Comparison of ENCODE assay signal across 9 cellular contexts in genomic region chr12:68373836-68374314, GRCh38. TPM values are rescaled to one million over a fixed set of nuclear protein-coding genes. Genes with fewer than 3 reads are reported as not detected.
DNase-seq lines count a peak whose midpoint lies in the region; ATAC-seq and TF ChIP-seq lines count a peak whose summit lies in the region.
"Had no signal": no experiment of that assay in that cellular context is flagged by ENCODE, and none has a peak within 500 bp of the region (broad histone marks: within the 10 kb centered on the region; RNA-seq: fewer than 3 reads in every experiment).

No MANE protein-coding gene starts in this region.

- H3K14ac ChIP-seq in trophoblast cell (ENCODE audit: low read length), result no peak overlapping the region

- H2AFZ ChIP-seq in trophoblast cell (ENCODE audit: insufficient read depth, low read length, poor library complexity), result no peak overlapping the region

- intact Hi-C loops in psoas muscle (cut with DNase I), result loop anchor here in 1 of 2 donors (10.0 kb wide), 1 partner anchor 241 kb away; the partner anchor contains the start of gene RAP1B

- H2AK5ac ChIP-seq in trophoblast cell (ENCODE audit: low read length), result no peak overlapping the region

- no peak overlapping the region for H3K23ac ChIP-seq in trophoblast cell (ENCODE audit: low read length)

- H3K9ac ChIP-seq in trophoblast cell (ENCODE audit: low read length), result no peak overlapping the region

- no peak overlapping the region for H3K4ac ChIP-seq in trophoblast cell (ENCODE audit: low read depth, low read length)

- H3K18ac ChIP-seq in trophoblast cell (ENCODE audit: low read length), result no peak overlapping the region

- H3K79me2 ChIP-seq in trophoblast cell (ENCODE audit: control insufficient read depth, insufficient read depth, low read length, poor library complexity), result no peaks in the 10 kb centered on the region

- DNase-seq in SIG-M5 treated with dmso at 0.1 percent for 504 hours (lab: John Stamatoyannopoulos, UW; ENCODE audit: unreplicated experiment), result peak; percentile 56
- DNase-seq in psoas muscle, result no peak
- DNase-seq in trophoblast cell, result no peak
- no peak for DNase-seq in cerebellar nuclear complex (lab: John Stamatoyannopoulos, UW)
- no peak for DNase-seq in NCI-H187 (lab: John Stamatoyannopoulos, UW)
- DNase-seq in NCI-H1105 treated with DMSO at 0.1 percent for 48 hours (lab: John Stamatoyannopoulos, UW), result no peak

- H3K4me2 ChIP-seq in trophoblast cell (ENCODE audit: low read length), result no peak overlapping the region

- H4K8ac ChIP-seq in trophoblast cell (ENCODE audit: low read depth, low read length), result no peak overlapping the region

- no peak overlapping the region for H2BK5ac ChIP-seq in trophoblast cell (ENCODE audit: low read depth, low read length, poor library complexity)

- no peaks in the 10 kb centered on the region for H3K36me3 ChIP-seq in psoas muscle (ENCODE audit: insufficient read depth in 1 of 2, low read depth in 1 of 2)
- H3K36me3 ChIP-seq in trophoblast cell (ENCODE audit: control insufficient read depth in 1 of 2, insufficient read depth in 2 of 2, low read length in 2 of 2), result no peaks in the 10 kb centered on the region

- WGBS in psoas muscle, 3 donors, result 37 to 66% (median 48%) methylated on average over 4 of the region's 4 CpGs
- WGBS in trophoblast cell (ENCODE audit: extremely low coverage, insufficient coverage, insufficient read length), result no CpG with 5 or more reads among the region's 4 CpGs

- H3K27ac ChIP-seq in psoas muscle (peak overlapping the region; percentile 68), trophoblast cell (ENCODE audit: low read depth, low read length) (no peak overlapping the region)

- H3K27me3 ChIP-seq in psoas muscle (ENCODE audit: insufficient read depth in 3 of 3, low read length in 2 of 3) (no peaks in the 10 kb centered on the region), trophoblast cell (ENCODE audit: insufficient read depth, low read length) (no peaks in the 10 kb centered on the region)

- no peak overlapping the region for H2BK12ac ChIP-seq in trophoblast cell (ENCODE audit: low read length)

- no peak for TF ChIP-seq CTCF in psoas muscle (IDR thresholded peaks at IDR 0.05)

- ATAC-seq in GM18873 (IDR thresholded peaks at IDR 0.05; ENCODE audit: low FRiP score, unreplicated experiment), result peak; percentile 18
- peak; percentile 38 for ATAC-seq in HG02884 (IDR thresholded peaks at IDR 0.05; ENCODE audit: unreplicated experiment)
- ATAC-seq in psoas muscle, result peak; percentile 24 to 38 (median 32)
- ATAC-seq: HCT116 had no signal

- no peak overlapping the region for H2BK120ac ChIP-seq in trophoblast cell (ENCODE audit: insufficient read depth, low read length, poor library complexity)

- H3K9me3 ChIP-seq in psoas muscle (no peaks in the 10 kb centered on the region), trophoblast cell (ENCODE audit: insufficient read depth, low read depth, low read length) (peaks cover 2% of the 10 kb centered on the region)

- H3K4me1 ChIP-seq in psoas muscle, result peaks cover 42% of the 10 kb centered on the region
- H3K4me1 ChIP-seq in trophoblast cell (ENCODE audit: control insufficient read depth in 1 of 2, insufficient read depth in 2 of 2, low read length in 2 of 2), result peaks cover 17 to 21% of the 10 kb centered on the region in 2 experiments

- H4K91ac ChIP-seq in trophoblast cell (ENCODE audit: low read depth, low read length), result no peak overlapping the region

- no peak overlapping the region for H4K12ac ChIP-seq in trophoblast cell (ENCODE audit: low read depth, low read length)

- H3K79me1 ChIP-seq in trophoblast cell (ENCODE audit: low read length), result peaks cover 1% of the 10 kb centered on the region

- peak overlapping the region; percentile 3 for H3K4me3 ChIP-seq in psoas muscle
- H3K4me3 ChIP-seq in trophoblast cell (ENCODE audit: low read depth, low read length), result no peak overlapping the region

RNA-seq across cellular contexts. Expression of gene MDM1, which starts 41.7 kb away (rescaled TPM):
- 1 to 10 TPM; 1.7 to 3.5 (median 2.8) TPM for total RNA-seq in psoas muscle
- 1 to 10 TPM; 3.6 to 9.8 (median 3.6) TPM for polyA plus RNA-seq in psoas muscle
- polyA plus RNA-seq in trophoblast cell (2013), result 3.8 and 4.2 TPM in 2 replicates
